In genomic region chr10:98134431-98135221, GRCh38 we compare ENCODE assay signal across 8 cellular contexts. TPM values are rescaled to one million over a fixed set of nuclear protein-coding genes. Genes with fewer than 3 reads are reported as not detected.
DNase-seq lines count a peak whose midpoint lies in the region.

TSS of gene R3HCC1L (plus strand) at chr10:98134657. CDS start at chr10:98208115, 73,458 bp downstream.

- H3K4me1 ChIP-seq in HAP-1, result peaks cover 9% of the 10 kb centered on the region
- H3K4me1 ChIP-seq in SJCRH30, result no peaks in the 10 kb centered on the region
- peaks cover 6% of the 10 kb centered on the region for H3K4me1 ChIP-seq in neuron (ENCODE audit: insufficient read depth, low read length)

- DNase-seq in GDM1 (lab: John Stamatoyannopoulos, UW) (peak; percentile 82), HAP-1 (ENCODE audit: low spot score in 2 of 2) (peak; percentile 87 to 94), MG63 (peak; percentile 92), SJCRH30 (peak; percentile 93 to 95), foreskin melanocyte (peak; percentile 87), stromal cell of bone marrow (ENCODE audit: low read depth) (peak; percentile 70)
- peak; percentile 87 for DNase-seq in activated gamma-delta T cell treated with anti-CD3 and anti-CD28 coated beads, Interleukin-2, amount 50 U/mL, for 16 hours (ENCODE audit: low read depth)

- H3K9me3 ChIP-seq in HAP-1 (peaks cover 6% of the 10 kb centered on the region; the same call in 1 of the 2 replicates), MG63 (0 out of 2 replicates have a peak, but pooled peaks cover 4% of the 10 kb centered on the region), SJCRH30 (replicated peaks) (no peaks in the 10 kb centered on the region), neuron (ENCODE audit: low read length) (peaks cover 3% of the 10 kb centered on the region)

- peak within 1 kb of the TSS; percentile 86 for H2AFZ ChIP-seq in neuron (ENCODE audit: low read depth, low read length)

- H3K27me3 ChIP-seq in HAP-1 (ENCODE audit: low read depth) (no peaks in the 10 kb centered on the region), MG63 (no peaks in the 10 kb centered on the region), SJCRH30 (no peaks in the 10 kb centered on the region), neuron (ENCODE audit: insufficient read depth, low read length) (no peaks in the 10 kb centered on the region)

- H3K4me3 ChIP-seq in HAP-1 (peak within 1 kb of the TSS; percentile 84), MG63 (peak within 1 kb of the TSS; percentile 88), SJCRH30 (peak within 1 kb of the TSS; percentile 76), neuron (ENCODE audit: low read length) (peak within 1 kb of the TSS; percentile 83)

- H3K36me3 ChIP-seq in HAP-1 (replicated peaks) (no peaks in the 10 kb centered on the region; the same call in 1 of the 2 replicates), MG63 (no peaks in the 10 kb centered on the region), SJCRH30 (no peaks in the 10 kb centered on the region), neuron (ENCODE audit: insufficient read depth, low read length) (no peaks in the 10 kb centered on the region)

- peak within 1 kb of the TSS; percentile 78 for H3K27ac ChIP-seq in SJCRH30

- in situ Hi-C loops in HAP-1 (cut with MboI; ENCODE audit: low sequenced_read_pairs), result no loop called here

RNA-seq across cellular contexts. Expression of gene R3HCC1L, which starts in this region (rescaled TPM):
- total RNA-seq in MG63 (2014; rRNA removed; shearing (Covaris generic); ENCODE audit: low replicate concordance), result 6.3 and 7.1 TPM in 2 replicates
- total RNA-seq in SJCRH30 (2014; rRNA removed; shearing (Covaris generic)), result 28.7 and 30.6 TPM in 2 replicates

Comparison
In these comparisons a context has a peak if more than half of its experiments do, and no peak if none do; other contexts are left out.
1. Peak in every context shown above with its lines: DNase-seq, H3K4me3 ChIP-seq and H3K27ac ChIP-seq.